ENCODE assay signal across 1 cellular context in genomic region chr14:67665886-67666285, GRCh38.
TF ChIP-seq lines count a peak whose summit lies in the region.

No MANE protein-coding gene starts in this region.

TF ChIP-seq in WTC11, 78 proteins besides CTCF, POLR2A, EP300 and RAD21 (continued from another document):
- TF ChIP-seq, protein P1, sequence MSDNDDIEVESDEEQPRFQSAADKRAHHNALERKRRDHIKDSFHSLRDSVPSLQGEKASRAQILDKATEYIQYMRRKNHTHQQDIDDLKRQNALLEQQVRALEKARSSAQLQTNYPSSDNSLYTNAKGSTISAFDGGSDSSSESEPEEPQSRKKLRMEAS (CRISPR knock-in tag; IDR thresholded peaks at IDR 0.05) = no peak
- no peak for TF ChIP-seq TCF7 (CRISPR knock-in tag; IDR thresholded peaks at IDR 0.05; ENCODE audit: low read depth)
- no peak for TF ChIP-seq NFYB (CRISPR knock-in tag; conservative IDR thresholded peaks at IDR 0.05; ENCODE audit: low read depth)
- TF ChIP-seq, protein P2, sequence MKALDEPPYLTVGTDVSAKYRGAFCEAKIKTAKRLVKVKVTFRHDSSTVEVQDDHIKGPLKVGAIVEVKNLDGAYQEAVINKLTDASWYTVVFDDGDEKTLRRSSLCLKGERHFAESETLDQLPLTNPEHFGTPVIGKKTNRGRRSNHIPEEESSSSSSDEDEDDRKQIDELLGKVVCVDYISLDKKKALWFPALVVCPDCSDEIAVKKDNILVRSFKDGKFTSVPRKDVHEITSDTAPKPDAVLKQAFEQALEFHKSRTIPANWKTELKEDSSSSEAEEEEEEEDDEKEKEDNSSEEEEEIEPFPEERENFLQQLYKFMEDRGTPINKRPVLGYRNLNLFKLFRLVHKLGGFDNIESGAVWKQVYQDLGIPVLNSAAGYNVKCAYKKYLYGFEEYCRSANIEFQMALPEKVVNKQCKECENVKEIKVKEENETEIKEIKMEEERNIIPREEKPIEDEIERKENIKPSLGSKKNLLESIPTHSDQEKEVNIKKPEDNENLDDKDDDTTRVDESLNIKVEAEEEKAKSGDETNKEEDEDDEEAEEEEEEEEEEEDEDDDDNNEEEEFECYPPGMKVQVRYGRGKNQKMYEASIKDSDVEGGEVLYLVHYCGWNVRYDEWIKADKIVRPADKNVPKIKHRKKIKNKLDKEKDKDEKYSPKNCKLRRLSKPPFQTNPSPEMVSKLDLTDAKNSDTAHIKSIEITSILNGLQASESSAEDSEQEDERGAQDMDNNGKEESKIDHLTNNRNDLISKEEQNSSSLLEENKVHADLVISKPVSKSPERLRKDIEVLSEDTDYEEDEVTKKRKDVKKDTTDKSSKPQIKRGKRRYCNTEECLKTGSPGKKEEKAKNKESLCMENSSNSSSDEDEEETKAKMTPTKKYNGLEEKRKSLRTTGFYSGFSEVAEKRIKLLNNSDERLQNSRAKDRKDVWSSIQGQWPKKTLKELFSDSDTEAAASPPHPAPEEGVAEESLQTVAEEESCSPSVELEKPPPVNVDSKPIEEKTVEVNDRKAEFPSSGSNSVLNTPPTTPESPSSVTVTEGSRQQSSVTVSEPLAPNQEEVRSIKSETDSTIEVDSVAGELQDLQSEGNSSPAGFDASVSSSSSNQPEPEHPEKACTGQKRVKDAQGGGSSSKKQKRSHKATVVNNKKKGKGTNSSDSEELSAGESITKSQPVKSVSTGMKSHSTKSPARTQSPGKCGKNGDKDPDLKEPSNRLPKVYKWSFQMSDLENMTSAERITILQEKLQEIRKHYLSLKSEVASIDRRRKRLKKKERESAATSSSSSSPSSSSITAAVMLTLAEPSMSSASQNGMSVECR (CRISPR knock-in tag; IDR thresholded peaks at IDR 0.05; ENCODE audit: borderline replicate concordance) = no peak
- TF ChIP-seq, protein P3, sequence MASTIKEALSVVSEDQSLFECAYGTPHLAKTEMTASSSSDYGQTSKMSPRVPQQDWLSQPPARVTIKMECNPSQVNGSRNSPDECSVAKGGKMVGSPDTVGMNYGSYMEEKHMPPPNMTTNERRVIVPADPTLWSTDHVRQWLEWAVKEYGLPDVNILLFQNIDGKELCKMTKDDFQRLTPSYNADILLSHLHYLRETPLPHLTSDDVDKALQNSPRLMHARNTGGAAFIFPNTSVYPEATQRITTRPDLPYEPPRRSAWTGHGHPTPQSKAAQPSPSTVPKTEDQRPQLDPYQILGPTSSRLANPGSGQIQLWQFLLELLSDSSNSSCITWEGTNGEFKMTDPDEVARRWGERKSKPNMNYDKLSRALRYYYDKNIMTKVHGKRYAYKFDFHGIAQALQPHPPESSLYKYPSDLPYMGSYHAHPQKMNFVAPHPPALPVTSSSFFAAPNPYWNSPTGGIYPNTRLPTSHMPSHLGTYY (CRISPR knock-in tag; IDR thresholded peaks at IDR 0.05) = no peak
- no peak for TF ChIP-seq ZBTB21 (CRISPR knock-in tag; IDR thresholded peaks at IDR 0.05; ENCODE audit: borderline replicate concordance)
- TF ChIP-seq TEAD4 (CRISPR knock-in tag; IDR thresholded peaks at IDR 0.05) = no peak
- no peak for TF ChIP-seq RELA (CRISPR knock-in tag; IDR thresholded peaks at IDR 0.05; ENCODE audit: borderline replicate concordance)
- no peak for TF ChIP-seq ELF4 (CRISPR knock-in tag; IDR thresholded peaks at IDR 0.05; ENCODE audit: low read depth)
- no peak for TF ChIP-seq ZNF263 (CRISPR knock-in tag; IDR thresholded peaks at IDR 0.05; ENCODE audit: low read depth)
